8 cellular contexts compared by ENCODE assay signal in the genomic region with DNA sequence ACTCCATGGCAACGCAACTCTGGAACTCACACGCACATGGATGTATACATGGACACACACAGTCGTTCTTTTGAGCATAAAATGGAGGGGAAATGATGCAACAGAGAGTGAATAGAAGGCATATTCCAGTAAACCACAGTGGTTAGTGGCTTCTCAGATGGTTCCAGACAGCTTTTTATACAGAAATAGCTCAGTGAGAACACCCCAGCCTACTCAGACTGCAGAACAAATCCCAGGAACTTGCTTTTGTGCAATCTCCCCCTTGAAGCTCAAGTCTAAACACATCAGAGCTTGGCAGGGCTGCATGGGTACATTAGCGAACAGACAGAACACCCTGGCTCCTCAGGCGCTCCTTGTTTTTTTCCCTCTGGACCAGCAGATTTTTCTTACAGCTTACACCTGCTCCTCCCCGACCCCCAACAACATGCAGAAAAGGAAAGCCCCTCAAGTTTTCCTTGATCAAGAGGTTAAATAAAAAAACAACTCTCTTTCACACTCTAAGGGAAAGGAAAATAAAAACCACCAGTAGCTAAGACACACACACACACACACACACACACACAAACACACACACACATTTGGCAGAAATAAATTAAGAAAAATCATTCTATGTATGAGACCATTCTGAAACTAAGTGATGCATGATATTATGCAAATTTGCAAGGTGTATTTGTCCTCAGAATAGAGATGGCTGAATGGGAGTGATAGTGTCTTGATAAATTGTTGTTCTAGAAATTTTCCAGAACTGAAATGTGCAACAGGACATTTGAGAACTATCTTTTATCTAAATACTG. TPM values are rescaled to one million over a fixed set of nuclear protein-coding genes. Genes with fewer than 3 reads are reported as not detected.
DNase-seq lines count a peak whose midpoint lies in the region; ATAC-seq and TF ChIP-seq lines count a peak whose summit lies in the region.

No MANE protein-coding gene starts in this region.

- H3K4me3 Mint-ChIP-seq in WTC11: no peak overlapping the region

- intact Hi-C loops in lower lobe of right lung (cut with DNase I): no loop called here

- H3K27ac ChIP-seq in angular gyrus (ENCODE audit: low read depth, low read length) (peak overlapping the region; percentile 44), lower lobe of right lung (peak overlapping the region; percentile 53)

- CTCF ChIA-PET in BJ (lab: Yijun Ruan, JAX): interaction anchor here (1.5 to 1.6 kb wide), 2 partner anchors 27 to 53 kb away, joined by 3 to 5 read pairs; no protein-coding TSS in a partner anchor
- CTCF ChIA-PET in WTC11 (lab: Charles Lee): interaction anchor here (0.6 kb wide), 1 partner anchor 13 kb away, joined by 3 read pairs; no protein-coding TSS in a partner anchor

- no peaks in the 10 kb centered on the region for H3K36me3 Mint-ChIP-seq in WTC11

- H3K27me3 Mint-ChIP-seq in WTC11 (ENCODE audit: low read depth): no peaks in the 10 kb centered on the region

- TF ChIP-seq CTCF in BJ (IDR thresholded peaks at IDR 0.05; ENCODE audit: insufficient read depth, low read depth, low read length) (no peak), lower lobe of right lung (IDR thresholded peaks at IDR 0.05) (no peak), WTC11 (IDR thresholded peaks at IDR 0.05) (no peak)

- no peaks in the 10 kb centered on the region for H3K9me3 Mint-ChIP-seq in WTC11

- no peaks in the 10 kb centered on the region for H3K9me3 ChIP-seq in lower lobe of right lung

- ATAC-seq in lower lobe of right lung: peak; percentile 68 to 80
- no peak for ATAC-seq in left lobe of liver
- ATAC-seq in WTC11: no peak
- no peak for ATAC-seq in GM21447 (IDR thresholded peaks at IDR 0.05; ENCODE audit: unreplicated experiment)

- H3K27ac Mint-ChIP-seq in WTC11: no peak overlapping the region

- H3K4me1 ChIP-seq in lower lobe of right lung: peaks cover 43% of the 10 kb centered on the region

- H3K36me3 ChIP-seq in BJ (ENCODE audit: control insufficient read depth, insufficient read depth, low read length) (no peaks in the 10 kb centered on the region), lower lobe of right lung (no peaks in the 10 kb centered on the region), H7 (replicated peaks; ENCODE audit: control insufficient read depth, insufficient read depth, low read length) (no peaks in the 10 kb centered on the region)

- peaks cover 17% of the 10 kb centered on the region for H3K4me1 Mint-ChIP-seq in WTC11

- DNase-seq in BJ (ENCODE audit: low read depth) (peak; percentile 85), MV-4-11 (lab: John Stamatoyannopoulos, UW) (peak; percentile 100), lower lobe of right lung (no peak), left lobe of liver (ENCODE audit: low spot score) (no peak), WTC11 (ENCODE audit: low spot score) (no peak), H7 (no peak)

- POLR2A ChIA-PET in BJ (lab: Charles Lee): interaction anchor here (0.6 to 0.9 kb wide), 6 partner anchors 27 to 1798 kb away, joined by 3 to 11 read pairs (median 4); no protein-coding TSS in a partner anchor
- POLR2A ChIA-PET in WTC11 (lab: Charles Lee): no interaction called here

- no peaks in the 10 kb centered on the region; the same call in 1 of the 2 replicates for H3K27me3 ChIP-seq in BJ (ENCODE audit: control insufficient read depth, insufficient read depth, low read length)
- no peaks in the 10 kb centered on the region for H3K27me3 ChIP-seq in lower lobe of right lung (ENCODE audit: low read depth)
- no peaks in the 10 kb centered on the region; the same call in 1 of the 2 replicates for H3K27me3 ChIP-seq in H7 (ENCODE audit: control insufficient read depth, insufficient read depth, low read length)

- H3K4me3 ChIP-seq in BJ (ENCODE audit: low read depth, low read length) (no peak overlapping the region), lower lobe of right lung (no peak overlapping the region), H7 (ENCODE audit: insufficient read depth, low read depth, low read length) (no peak overlapping the region)

TF ChIP-seq in WTC11, 78 proteins besides CTCF, POLR2A, EP300 and RAD21 (continues in another document):
- TF ChIP-seq, protein P1, sequence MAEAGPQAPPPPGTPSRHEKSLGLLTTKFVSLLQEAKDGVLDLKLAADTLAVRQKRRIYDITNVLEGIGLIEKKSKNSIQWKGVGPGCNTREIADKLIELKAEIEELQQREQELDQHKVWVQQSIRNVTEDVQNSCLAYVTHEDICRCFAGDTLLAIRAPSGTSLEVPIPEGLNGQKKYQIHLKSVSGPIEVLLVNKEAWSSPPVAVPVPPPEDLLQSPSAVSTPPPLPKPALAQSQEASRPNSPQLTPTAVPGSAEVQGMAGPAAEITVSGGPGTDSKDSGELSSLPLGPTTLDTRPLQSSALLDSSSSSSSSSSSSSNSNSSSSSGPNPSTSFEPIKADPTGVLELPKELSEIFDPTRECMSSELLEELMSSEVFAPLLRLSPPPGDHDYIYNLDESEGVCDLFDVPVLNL (CRISPR knock-in tag; IDR thresholded peaks at IDR 0.05; ENCODE audit: borderline replicate concordance, low read depth): no peak
- TF ChIP-seq ZNF396 (CRISPR knock-in tag; IDR thresholded peaks at IDR 0.05; ENCODE audit: borderline replicate concordance): no peak
- TF ChIP-seq KAT7 (CRISPR knock-in tag; IDR thresholded peaks at IDR 0.05; ENCODE audit: borderline replicate concordance): no peak
- TF ChIP-seq JUN (CRISPR knock-in tag; IDR thresholded peaks at IDR 0.05): no peak
- TF ChIP-seq, protein P2, sequence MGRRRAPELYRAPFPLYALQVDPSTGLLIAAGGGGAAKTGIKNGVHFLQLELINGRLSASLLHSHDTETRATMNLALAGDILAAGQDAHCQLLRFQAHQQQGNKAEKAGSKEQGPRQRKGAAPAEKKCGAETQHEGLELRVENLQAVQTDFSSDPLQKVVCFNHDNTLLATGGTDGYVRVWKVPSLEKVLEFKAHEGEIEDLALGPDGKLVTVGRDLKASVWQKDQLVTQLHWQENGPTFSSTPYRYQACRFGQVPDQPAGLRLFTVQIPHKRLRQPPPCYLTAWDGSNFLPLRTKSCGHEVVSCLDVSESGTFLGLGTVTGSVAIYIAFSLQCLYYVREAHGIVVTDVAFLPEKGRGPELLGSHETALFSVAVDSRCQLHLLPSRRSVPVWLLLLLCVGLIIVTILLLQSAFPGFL (CRISPR knock-in tag; IDR thresholded peaks at IDR 0.05; ENCODE audit: borderline replicate concordance): no peak
- TF ChIP-seq TCF7 (CRISPR knock-in tag; IDR thresholded peaks at IDR 0.05; ENCODE audit: low read depth): no peak
- TF ChIP-seq, protein P3, sequence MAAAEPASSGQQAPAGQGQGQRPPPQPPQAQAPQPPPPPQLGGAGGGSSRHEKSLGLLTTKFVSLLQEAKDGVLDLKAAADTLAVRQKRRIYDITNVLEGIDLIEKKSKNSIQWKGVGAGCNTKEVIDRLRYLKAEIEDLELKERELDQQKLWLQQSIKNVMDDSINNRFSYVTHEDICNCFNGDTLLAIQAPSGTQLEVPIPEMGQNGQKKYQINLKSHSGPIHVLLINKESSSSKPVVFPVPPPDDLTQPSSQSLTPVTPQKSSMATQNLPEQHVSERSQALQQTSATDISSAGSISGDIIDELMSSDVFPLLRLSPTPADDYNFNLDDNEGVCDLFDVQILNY (CRISPR knock-in tag; IDR thresholded peaks at IDR 0.05): no peak
- TF ChIP-seq, protein P4, sequence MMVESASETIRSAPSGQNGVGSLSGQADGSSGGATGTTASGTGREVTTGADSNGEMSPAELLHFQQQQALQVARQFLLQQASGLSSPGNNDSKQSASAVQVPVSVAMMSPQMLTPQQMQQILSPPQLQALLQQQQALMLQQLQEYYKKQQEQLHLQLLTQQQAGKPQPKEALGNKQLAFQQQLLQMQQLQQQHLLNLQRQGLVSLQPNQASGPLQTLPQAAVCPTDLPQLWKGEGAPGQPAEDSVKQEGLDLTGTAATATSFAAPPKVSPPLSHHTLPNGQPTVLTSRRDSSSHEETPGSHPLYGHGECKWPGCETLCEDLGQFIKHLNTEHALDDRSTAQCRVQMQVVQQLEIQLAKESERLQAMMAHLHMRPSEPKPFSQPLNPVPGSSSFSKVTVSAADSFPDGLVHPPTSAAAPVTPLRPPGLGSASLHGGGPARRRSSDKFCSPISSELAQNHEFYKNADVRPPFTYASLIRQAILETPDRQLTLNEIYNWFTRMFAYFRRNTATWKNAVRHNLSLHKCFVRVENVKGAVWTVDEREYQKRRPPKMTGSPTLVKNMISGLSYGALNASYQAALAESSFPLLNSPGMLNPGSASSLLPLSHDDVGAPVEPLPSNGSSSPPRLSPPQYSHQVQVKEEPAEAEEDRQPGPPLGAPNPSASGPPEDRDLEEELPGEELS (CRISPR knock-in tag; IDR thresholded peaks at IDR 0.05): no peak

RNA-seq across cellular contexts. Expression of a gene that starts 51.2 kb away (rescaled TPM):
- polyA plus RNA-seq in BJ (2011; rRNA removed): 14.4 and 23.4 TPM in 2 replicates
- polyA minus RNA-seq in BJ (2011; rRNA and poly(A)+ RNA removed): 12.9 and 19.1 TPM in 2 replicates
- total RNA-seq in lower lobe of right lung: 37.0 TPM
- total RNA-seq in left lobe of liver: 15.5 TPM
- total RNA-seq in WTC11 (2021): 31.5 to 33.4 TPM (median 33.4 TPM) in 3 replicates
- 23.6 and 30.7 TPM in 2 replicates for total RNA-seq in H7 (2014; rRNA removed; shearing (Covaris generic))

RNA-seq across cellular contexts. Expression of a gene that starts 51.5 kb away (rescaled TPM):
- 6.2 and 9.4 TPM in 2 replicates for polyA plus RNA-seq in BJ (2011; rRNA removed)
- polyA minus RNA-seq in BJ (2011; rRNA and poly(A)+ RNA removed): 3.5 and 3.9 TPM in 2 replicates
- total RNA-seq in lower lobe of right lung: 26.1 TPM
- 18.1 TPM for total RNA-seq in left lobe of liver
- total RNA-seq in WTC11 (2021): 28.1 to 31.6 TPM (median 30.4 TPM) in 3 replicates
- 16.0 and 21.4 TPM in 2 replicates for total RNA-seq in H7 (2014; rRNA removed; shearing (Covaris generic))

Comparison
In these comparisons a context has a peak if more than half of its experiments do, and no peak if none do; other contexts are left out.
1. DNase-seq: peak in BJ (single experiment) and MV-4-11 (single experiment); none in lower lobe of right lung (single experiment), left lobe of liver (single experiment), WTC11 (single experiment) and H7 (single experiment).
2. ATAC-seq: peak in lower lobe of right lung (2 of 2); none in left lobe of liver (single experiment), WTC11 (single experiment) and GM21447 (single experiment).